ENCODE assay signal across 1 cellular context in the genomic region with DNA sequence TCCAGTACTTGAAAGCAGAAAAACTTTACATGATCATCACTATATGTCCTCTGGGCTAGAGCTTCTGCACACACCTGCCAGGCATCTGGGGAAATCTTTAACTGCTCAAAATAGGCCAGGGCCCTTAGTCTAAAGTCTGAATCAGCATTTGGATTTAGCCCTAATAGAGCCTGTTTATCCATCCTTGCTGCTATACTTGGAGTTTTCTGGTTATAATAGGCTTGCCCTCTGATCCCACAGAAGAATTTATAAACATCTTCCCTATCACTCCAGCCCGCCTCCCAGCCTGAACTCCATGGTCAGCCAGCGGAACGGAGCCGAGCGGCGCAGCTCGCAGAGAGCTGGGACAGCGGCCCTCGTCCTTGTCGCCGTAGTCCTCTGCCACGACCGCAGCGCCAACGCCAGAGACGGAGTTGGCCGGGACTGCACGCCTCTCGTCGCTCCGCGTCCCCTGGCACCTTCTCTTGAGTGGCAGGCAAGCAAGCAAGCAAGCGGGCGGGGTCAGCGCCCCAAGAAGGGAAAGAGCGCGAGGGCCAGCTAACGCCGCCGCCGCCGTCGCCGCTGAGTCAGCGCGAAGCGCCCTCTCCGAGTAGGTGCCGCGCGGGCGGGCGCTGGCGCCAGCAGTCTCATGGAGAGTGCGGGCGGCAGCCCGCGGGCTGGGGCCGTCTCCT.
TF ChIP-seq lines count a peak whose summit lies in the region.

No MANE protein-coding gene starts in this region.

TF ChIP-seq in HepG2, 621 proteins besides CTCF, POLR2A, EP300 and RAD21 (continued from another document and continues in another):
- TF ChIP-seq, protein P1, sequence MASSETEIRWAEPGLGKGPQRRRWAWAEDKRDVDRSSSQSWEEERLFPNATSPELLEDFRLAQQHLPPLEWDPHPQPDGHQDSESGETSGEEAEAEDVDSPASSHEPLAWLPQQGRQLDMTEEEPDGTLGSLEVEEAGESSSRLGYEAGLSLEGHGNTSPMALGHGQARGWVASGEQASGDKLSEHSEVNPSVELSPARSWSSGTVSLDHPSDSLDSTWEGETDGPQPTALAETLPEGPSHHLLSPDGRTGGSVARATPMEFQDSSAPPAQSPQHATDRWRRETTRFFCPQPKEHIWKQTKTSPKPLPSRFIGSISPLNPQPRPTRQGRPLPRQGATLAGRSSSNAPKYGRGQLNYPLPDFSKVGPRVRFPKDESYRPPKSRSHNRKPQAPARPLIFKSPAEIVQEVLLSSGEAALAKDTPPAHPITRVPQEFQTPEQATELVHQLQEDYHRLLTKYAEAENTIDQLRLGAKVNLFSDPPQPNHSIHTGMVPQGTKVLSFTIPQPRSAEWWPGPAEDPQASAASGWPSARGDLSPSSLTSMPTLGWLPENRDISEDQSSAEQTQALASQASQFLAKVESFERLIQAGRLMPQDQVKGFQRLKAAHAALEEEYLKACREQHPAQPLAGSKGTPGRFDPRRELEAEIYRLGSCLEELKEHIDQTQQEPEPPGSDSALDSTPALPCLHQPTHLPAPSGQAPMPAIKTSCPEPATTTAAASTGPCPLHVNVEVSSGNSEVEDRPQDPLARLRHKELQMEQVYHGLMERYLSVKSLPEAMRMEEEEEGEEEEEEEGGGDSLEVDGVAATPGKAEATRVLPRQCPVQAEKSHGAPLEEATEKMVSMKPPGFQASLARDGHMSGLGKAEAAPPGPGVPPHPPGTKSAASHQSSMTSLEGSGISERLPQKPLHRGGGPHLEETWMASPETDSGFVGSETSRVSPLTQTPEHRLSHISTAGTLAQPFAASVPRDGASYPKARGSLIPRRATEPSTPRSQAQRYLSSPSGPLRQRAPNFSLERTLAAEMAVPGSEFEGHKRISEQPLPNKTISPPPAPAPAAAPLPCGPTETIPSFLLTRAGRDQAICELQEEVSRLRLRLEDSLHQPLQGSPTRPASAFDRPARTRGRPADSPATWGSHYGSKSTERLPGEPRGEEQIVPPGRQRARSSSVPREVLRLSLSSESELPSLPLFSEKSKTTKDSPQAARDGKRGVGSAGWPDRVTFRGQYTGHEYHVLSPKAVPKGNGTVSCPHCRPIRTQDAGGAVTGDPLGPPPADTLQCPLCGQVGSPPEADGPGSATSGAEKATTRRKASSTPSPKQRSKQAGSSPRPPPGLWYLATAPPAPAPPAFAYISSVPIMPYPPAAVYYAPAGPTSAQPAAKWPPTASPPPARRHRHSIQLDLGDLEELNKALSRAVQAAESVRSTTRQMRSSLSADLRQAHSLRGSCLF (CRISPR knock-in tag; IDR thresholded peaks at IDR 0.05; ENCODE audit: borderline replicate concordance): no peak
- TF ChIP-seq, protein P2, sequence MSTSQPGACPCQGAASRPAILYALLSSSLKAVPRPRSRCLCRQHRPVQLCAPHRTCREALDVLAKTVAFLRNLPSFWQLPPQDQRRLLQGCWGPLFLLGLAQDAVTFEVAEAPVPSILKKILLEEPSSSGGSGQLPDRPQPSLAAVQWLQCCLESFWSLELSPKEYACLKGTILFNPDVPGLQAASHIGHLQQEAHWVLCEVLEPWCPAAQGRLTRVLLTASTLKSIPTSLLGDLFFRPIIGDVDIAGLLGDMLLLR (CRISPR knock-in tag; IDR thresholded peaks at IDR 0.05): peak; percentile 80; the same call in 1 of the 2 replicates
- TF ChIP-seq ZNF775 (CRISPR knock-in tag; IDR thresholded peaks at IDR 0.05; ENCODE audit: borderline replicate concordance) (no peak), ZNF33A (CRISPR knock-in tag; IDR thresholded peaks at IDR 0.05; ENCODE audit: borderline replicate concordance) (no peak), RERE (CRISPR knock-in tag; IDR thresholded peaks at IDR 0.05; ENCODE audit: low read depth) (peak; percentile 53; the same call in 1 of the 2 replicates), NFE2L2 (IDR thresholded peaks at IDR 0.05; ENCODE audit: low read length) (no peak), STAT5B (CRISPR knock-in tag; IDR thresholded peaks at IDR 0.05) (no peak), KDM5B (CRISPR knock-in tag; IDR thresholded peaks at IDR 0.05; ENCODE audit: borderline replicate concordance) (peak; percentile 92; the same call in 1 of the 2 replicates), SALL2 (CRISPR knock-in tag; IDR thresholded peaks at IDR 0.05) (peak; percentile 96), ZNF160 (CRISPR knock-in tag; IDR thresholded peaks at IDR 0.05) (0 out of 2 replicates have a peak, but pooled peaks have one; percentile 58), ZNF460 (CRISPR knock-in tag; IDR thresholded peaks at IDR 0.05; ENCODE audit: borderline replicate concordance) (no peak), EHMT2 (IDR thresholded peaks at IDR 0.05; ENCODE audit: borderline replicate concordance, low read depth, low read length) (no peak), ZNF263 (CRISPR knock-in tag; IDR thresholded peaks at IDR 0.05) (0 out of 2 replicates have a peak, but pooled peaks have one; percentile 72), MZF1 (CRISPR knock-in tag; IDR thresholded peaks at IDR 0.05; ENCODE audit: borderline replicate concordance) (no peak), ZNF296 (CRISPR knock-in tag; conservative IDR thresholded peaks at IDR 0.05) (no peak), ZFP36L1 (CRISPR knock-in tag; IDR thresholded peaks at IDR 0.05) (no peak), TOE1 (CRISPR knock-in tag; IDR thresholded peaks at IDR 0.05) (0 out of 2 replicates have a peak, but pooled peaks have one; percentile 69), ARNT2 (CRISPR knock-in tag; IDR thresholded peaks at IDR 0.05; ENCODE audit: low read depth) (peak; percentile 81), GATA4 (IDR thresholded peaks at IDR 0.05; ENCODE audit: borderline replicate concordance, low read depth) (no peak), KDM3A (CRISPR knock-in tag; IDR thresholded peaks at IDR 0.05; ENCODE audit: low read depth) (0 out of 2 replicates have a peak, but pooled peaks have one; percentile 72), ATF1 (CRISPR knock-in tag; IDR thresholded peaks at IDR 0.05) (no peak), ATF6 (CRISPR knock-in tag; conservative IDR thresholded peaks at IDR 0.05) (no peak)
- TF ChIP-seq, protein P3, sequence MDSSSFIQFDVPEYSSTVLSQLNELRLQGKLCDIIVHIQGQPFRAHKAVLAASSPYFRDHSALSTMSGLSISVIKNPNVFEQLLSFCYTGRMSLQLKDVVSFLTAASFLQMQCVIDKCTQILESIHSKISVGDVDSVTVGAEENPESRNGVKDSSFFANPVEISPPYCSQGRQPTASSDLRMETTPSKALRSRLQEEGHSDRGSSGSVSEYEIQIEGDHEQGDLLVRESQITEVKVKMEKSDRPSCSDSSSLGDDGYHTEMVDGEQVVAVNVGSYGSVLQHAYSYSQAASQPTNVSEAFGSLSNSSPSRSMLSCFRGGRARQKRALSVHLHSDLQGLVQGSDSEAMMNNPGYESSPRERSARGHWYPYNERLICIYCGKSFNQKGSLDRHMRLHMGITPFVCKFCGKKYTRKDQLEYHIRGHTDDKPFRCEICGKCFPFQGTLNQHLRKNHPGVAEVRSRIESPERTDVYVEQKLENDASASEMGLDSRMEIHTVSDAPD (CRISPR knock-in tag; IDR thresholded peaks at IDR 0.05): no peak
- TF ChIP-seq, protein P4, sequence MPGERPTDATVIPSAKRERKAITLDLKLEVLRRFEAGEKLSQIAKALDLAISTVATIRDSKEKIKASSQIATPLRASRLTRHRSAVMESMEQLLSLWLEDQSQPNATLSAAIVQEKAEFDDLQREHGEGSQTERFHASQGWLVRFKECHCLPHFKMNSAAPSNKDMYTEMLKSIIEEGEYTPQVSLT (CRISPR knock-in tag; IDR thresholded peaks at IDR 0.05; ENCODE audit: borderline replicate concordance, low read depth): no peak
- TF ChIP-seq, protein P5, sequence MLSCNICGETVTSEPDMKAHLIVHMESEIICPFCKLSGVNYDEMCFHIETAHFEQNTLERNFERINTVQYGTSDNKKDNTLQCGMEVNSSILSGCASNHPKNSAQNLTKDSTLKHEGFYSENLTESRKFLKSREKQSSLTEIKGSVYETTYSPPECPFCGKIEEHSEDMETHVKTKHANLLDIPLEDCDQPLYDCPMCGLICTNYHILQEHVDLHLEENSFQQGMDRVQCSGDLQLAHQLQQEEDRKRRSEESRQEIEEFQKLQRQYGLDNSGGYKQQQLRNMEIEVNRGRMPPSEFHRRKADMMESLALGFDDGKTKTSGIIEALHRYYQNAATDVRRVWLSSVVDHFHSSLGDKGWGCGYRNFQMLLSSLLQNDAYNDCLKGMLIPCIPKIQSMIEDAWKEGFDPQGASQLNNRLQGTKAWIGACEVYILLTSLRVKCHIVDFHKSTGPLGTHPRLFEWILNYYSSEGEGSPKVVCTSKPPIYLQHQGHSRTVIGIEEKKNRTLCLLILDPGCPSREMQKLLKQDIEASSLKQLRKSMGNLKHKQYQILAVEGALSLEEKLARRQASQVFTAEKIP (CRISPR knock-in tag; IDR thresholded peaks at IDR 0.05; ENCODE audit: borderline replicate concordance): no peak
- TF ChIP-seq, protein P6, sequence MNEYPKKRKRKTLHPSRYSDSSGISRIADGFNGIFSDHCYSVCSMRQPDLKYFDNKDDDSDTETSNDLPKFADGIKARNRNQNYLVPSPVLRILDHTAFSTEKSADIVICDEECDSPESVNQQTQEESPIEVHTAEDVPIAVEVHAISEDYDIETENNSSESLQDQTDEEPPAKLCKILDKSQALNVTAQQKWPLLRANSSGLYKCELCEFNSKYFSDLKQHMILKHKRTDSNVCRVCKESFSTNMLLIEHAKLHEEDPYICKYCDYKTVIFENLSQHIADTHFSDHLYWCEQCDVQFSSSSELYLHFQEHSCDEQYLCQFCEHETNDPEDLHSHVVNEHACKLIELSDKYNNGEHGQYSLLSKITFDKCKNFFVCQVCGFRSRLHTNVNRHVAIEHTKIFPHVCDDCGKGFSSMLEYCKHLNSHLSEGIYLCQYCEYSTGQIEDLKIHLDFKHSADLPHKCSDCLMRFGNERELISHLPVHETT (CRISPR knock-in tag; conservative IDR thresholded peaks at IDR 0.05): no peak; the same call in 1 of the 2 replicates
- TF ChIP-seq, protein P7, sequence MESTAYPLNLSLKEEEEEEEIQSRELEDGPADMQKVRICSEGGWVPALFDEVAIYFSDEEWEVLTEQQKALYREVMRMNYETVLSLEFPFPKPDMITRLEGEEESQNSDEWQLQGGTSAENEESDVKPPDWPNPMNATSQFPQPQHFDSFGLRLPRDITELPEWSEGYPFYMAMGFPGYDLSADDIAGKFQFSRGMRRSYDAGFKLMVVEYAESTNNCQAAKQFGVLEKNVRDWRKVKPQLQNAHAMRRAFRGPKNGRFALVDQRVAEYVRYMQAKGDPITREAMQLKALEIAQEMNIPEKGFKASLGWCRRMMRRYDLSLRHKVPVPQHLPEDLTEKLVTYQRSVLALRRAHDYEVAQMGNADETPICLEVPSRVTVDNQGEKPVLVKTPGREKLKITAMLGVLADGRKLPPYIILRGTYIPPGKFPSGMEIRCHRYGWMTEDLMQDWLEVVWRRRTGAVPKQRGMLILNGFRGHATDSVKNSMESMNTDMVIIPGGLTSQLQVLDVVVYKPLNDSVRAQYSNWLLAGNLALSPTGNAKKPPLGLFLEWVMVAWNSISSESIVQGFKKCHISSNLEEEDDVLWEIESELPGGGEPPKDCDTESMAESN (CRISPR knock-in tag; conservative IDR thresholded peaks at IDR 0.05): peak; percentile 84; the same call in 1 of the 2 replicates
- TF ChIP-seq, protein P8, sequence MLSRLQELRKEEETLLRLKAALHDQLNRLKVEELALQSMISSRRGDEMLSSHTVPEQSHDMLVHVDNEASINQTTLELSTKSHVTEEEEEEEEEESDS (CRISPR knock-in tag; IDR thresholded peaks at IDR 0.05; ENCODE audit: borderline replicate concordance): no peak
